ENCODE assay signal across 15 cellular contexts in the genomic region with DNA sequence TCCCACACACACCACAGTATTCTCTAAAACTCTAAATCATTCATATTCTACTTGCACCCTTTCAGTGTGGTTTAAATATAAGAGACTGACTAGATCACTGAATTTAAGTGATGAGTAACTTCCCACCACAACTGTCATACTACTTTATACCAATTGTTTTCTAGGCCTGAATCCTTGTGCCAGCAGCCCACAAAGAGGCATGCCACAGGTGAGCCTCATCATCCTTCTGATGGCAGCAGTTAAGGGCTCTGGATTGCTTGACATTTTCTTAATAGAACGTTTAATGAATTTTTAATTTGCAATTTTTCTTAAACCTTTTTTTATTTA. TPM values are rescaled to one million over a fixed set of nuclear protein-coding genes. Genes with fewer than 3 reads are reported as not detected.
DNase-seq lines count a peak whose midpoint lies in the region; ATAC-seq and TF ChIP-seq lines count a peak whose summit lies in the region.
"Had no signal": no experiment of that assay in that cellular context is flagged by ENCODE, and none has a peak within 500 bp of the region (broad histone marks: within the 10 kb centered on the region; RNA-seq: fewer than 3 reads in every experiment).

No MANE protein-coding gene starts in this region.

- no peak for DNase-seq in activated CD8-positive, alpha-beta T cell treated with anti-CD3 and anti-CD28 coated beads for 36 hours
- DNase-seq in activated CD8-positive, alpha-beta T cell treated with anti-CD3 and anti-CD28 coated beads, Interleukin-2, amount 10 ng/mL, durations not matched to agents 7 days and 5 days: no peak
- DNase-seq in activated naive CD8-positive, alpha-beta T cell treated with anti-CD3 and anti-CD28 coated beads, Interleukin-2, amount 10 ng/mL, durations not matched to agents 7 days and 5 days: no peak
- DNase-seq in activated naive CD8-positive, alpha-beta T cell treated with anti-CD3 and anti-CD28 coated beads for 36 hours: no peak
- DNase-seq in activated naive CD8-positive, alpha-beta T cell treated with anti-CD3 and anti-CD28 coated beads, Interleukin-2, amount 50 U/mL, for 24 hours: no peak
- no peak for DNase-seq in stimulated activated naive CD8-positive, alpha-beta T cell treated with anti-CD3 and anti-CD28 coated beads, Interleukin-15, amount 100 ng/mL, for 72 hours
- DNase-seq in stimulated activated effector memory CD8-positive, alpha-beta T cell treated with anti-CD3 and anti-CD28 coated beads, Interleukin-12 subunit alpha, Interleukin-12 subunit beta, amount 100 ng/mL, for 72 hours (ENCODE audit: low spot score in 2 of 2): no peak
- DNase-seq in amniotic stem cell (lab: John Stamatoyannopoulos, UW): no peak
- DNase-seq: DMS79, HCEC 1CT, HFFc6 had no signal

- intact Hi-C loops in activated CD8-positive, alpha-beta T cell treated with anti-CD3 and anti-CD28 coated beads for 36 hours (cut with micrococcal nuclease): no loop called here

- peaks cover 5% of the 10 kb centered on the region for H3K36me3 Mint-ChIP-seq in activated CD8-positive, alpha-beta T cell treated with anti-CD3 and anti-CD28 coated beads for 36 hours (ENCODE audit: low read depth)
- H3K36me3 Mint-ChIP-seq in activated CD8-positive, alpha-beta T cell treated with anti-CD3 and anti-CD28 coated beads, Interleukin-2, amount 10 ng/mL, durations not matched to agents 7 days and 5 days (ENCODE audit: low read depth): no peaks in the 10 kb centered on the region
- peaks cover 10% of the 10 kb centered on the region for H3K36me3 Mint-ChIP-seq in activated naive CD8-positive, alpha-beta T cell treated with anti-CD3 and anti-CD28 coated beads, Interleukin-2, amount 10 ng/mL, durations not matched to agents 7 days and 5 days
- H3K36me3 Mint-ChIP-seq in activated naive CD8-positive, alpha-beta T cell treated with anti-CD3 and anti-CD28 coated beads for 36 hours: peaks cover 14% of the 10 kb centered on the region
- H3K36me3 Mint-ChIP-seq in activated naive CD8-positive, alpha-beta T cell treated with anti-CD3 and anti-CD28 coated beads, Interleukin-2, amount 50 U/mL, for 24 hours (ENCODE audit: low read depth): peaks cover 2% of the 10 kb centered on the region
- H3K36me3 Mint-ChIP-seq in stimulated activated effector memory CD8-positive, alpha-beta T cell treated with anti-CD3 and anti-CD28 coated beads, Interleukin-12 subunit alpha, Interleukin-12 subunit beta, amount 100 ng/mL, for 72 hours: no peaks in the 10 kb centered on the region

- no peak for ATAC-seq in activated CD8-positive, alpha-beta T cell treated with anti-CD3 and anti-CD28 coated beads for 36 hours
- ATAC-seq in activated CD8-positive, alpha-beta T cell treated with anti-CD3 and anti-CD28 coated beads, Interleukin-2, amount 10 ng/mL, durations not matched to agents 7 days and 5 days: no peak
- ATAC-seq in activated naive CD8-positive, alpha-beta T cell treated with anti-CD3 and anti-CD28 coated beads, Interleukin-2, amount 10 ng/mL, durations not matched to agents 7 days and 5 days (ENCODE audit: low read depth): no peak
- ATAC-seq in activated naive CD8-positive, alpha-beta T cell treated with anti-CD3 and anti-CD28 coated beads, Interleukin-2, amount 50 U/mL, for 24 hours: peak; percentile 38
- ATAC-seq in stimulated activated naive CD8-positive, alpha-beta T cell treated with anti-CD3 and anti-CD28 coated beads, Interleukin-15, amount 100 ng/mL, for 72 hours: peak; percentile 63
- no peak for ATAC-seq in stimulated activated effector memory CD8-positive, alpha-beta T cell treated with anti-CD3 and anti-CD28 coated beads, Interleukin-12 subunit alpha, Interleukin-12 subunit beta, amount 100 ng/mL, for 72 hours

- H3K9me3 Mint-ChIP-seq in activated CD8-positive, alpha-beta T cell treated with anti-CD3 and anti-CD28 coated beads for 36 hours: peaks cover 1% of the 10 kb centered on the region
- H3K9me3 Mint-ChIP-seq in activated CD8-positive, alpha-beta T cell treated with anti-CD3 and anti-CD28 coated beads, Interleukin-2, amount 10 ng/mL, durations not matched to agents 7 days and 5 days (ENCODE audit: insufficient read depth): no peaks in the 10 kb centered on the region
- H3K9me3 Mint-ChIP-seq in activated naive CD8-positive, alpha-beta T cell treated with anti-CD3 and anti-CD28 coated beads, Interleukin-2, amount 10 ng/mL, durations not matched to agents 7 days and 5 days: peaks cover 5% of the 10 kb centered on the region
- peaks cover 1% of the 10 kb centered on the region for H3K9me3 Mint-ChIP-seq in activated naive CD8-positive, alpha-beta T cell treated with anti-CD3 and anti-CD28 coated beads for 36 hours
- H3K9me3 Mint-ChIP-seq in activated naive CD8-positive, alpha-beta T cell treated with anti-CD3 and anti-CD28 coated beads, Interleukin-2, amount 50 U/mL, for 24 hours: no peaks in the 10 kb centered on the region
- H3K9me3 Mint-ChIP-seq in stimulated activated naive CD8-positive, alpha-beta T cell treated with anti-CD3 and anti-CD28 coated beads, Interleukin-15, amount 100 ng/mL, for 72 hours: peaks cover 0 to 7% of the 10 kb centered on the region in 2 donors
- no peaks in the 10 kb centered on the region for H3K9me3 Mint-ChIP-seq in stimulated activated effector memory CD8-positive, alpha-beta T cell treated with anti-CD3 and anti-CD28 coated beads, Interleukin-12 subunit alpha, Interleukin-12 subunit beta, amount 100 ng/mL, for 72 hours
- H3K9me3 Mint-ChIP-seq: HFFc6 had no signal

- peaks cover 40% of the 10 kb centered on the region for H3K4me1 Mint-ChIP-seq in activated CD8-positive, alpha-beta T cell treated with anti-CD3 and anti-CD28 coated beads for 36 hours (ENCODE audit: low read depth)
- H3K4me1 Mint-ChIP-seq in activated CD8-positive, alpha-beta T cell treated with anti-CD3 and anti-CD28 coated beads, Interleukin-2, amount 10 ng/mL, durations not matched to agents 7 days and 5 days (ENCODE audit: low read depth): peaks cover 35% of the 10 kb centered on the region
- peaks cover 24% of the 10 kb centered on the region for H3K4me1 Mint-ChIP-seq in activated naive CD8-positive, alpha-beta T cell treated with anti-CD3 and anti-CD28 coated beads, Interleukin-2, amount 10 ng/mL, durations not matched to agents 7 days and 5 days
- peaks cover 35% of the 10 kb centered on the region for H3K4me1 Mint-ChIP-seq in activated naive CD8-positive, alpha-beta T cell treated with anti-CD3 and anti-CD28 coated beads for 36 hours
- peaks cover 40% of the 10 kb centered on the region for H3K4me1 Mint-ChIP-seq in activated naive CD8-positive, alpha-beta T cell treated with anti-CD3 and anti-CD28 coated beads, Interleukin-2, amount 50 U/mL, for 24 hours
- H3K4me1 Mint-ChIP-seq in stimulated activated naive CD8-positive, alpha-beta T cell treated with anti-CD3 and anti-CD28 coated beads, Interleukin-15, amount 100 ng/mL, for 72 hours: peaks cover 36% of the 10 kb centered on the region
- peaks cover 22% of the 10 kb centered on the region for H3K4me1 Mint-ChIP-seq in stimulated activated effector memory CD8-positive, alpha-beta T cell treated with anti-CD3 and anti-CD28 coated beads, Interleukin-12 subunit alpha, Interleukin-12 subunit beta, amount 100 ng/mL, for 72 hours

- peak overlapping the region; percentile 26 for H3K27ac Mint-ChIP-seq in activated CD8-positive, alpha-beta T cell treated with anti-CD3 and anti-CD28 coated beads for 36 hours
- no peak overlapping the region for H3K27ac Mint-ChIP-seq in activated CD8-positive, alpha-beta T cell treated with anti-CD3 and anti-CD28 coated beads, Interleukin-2, amount 10 ng/mL, durations not matched to agents 7 days and 5 days
- peak overlapping the region; percentile 11 for H3K27ac Mint-ChIP-seq in activated naive CD8-positive, alpha-beta T cell treated with anti-CD3 and anti-CD28 coated beads, Interleukin-2, amount 10 ng/mL, durations not matched to agents 7 days and 5 days
- no peak overlapping the region for H3K27ac Mint-ChIP-seq in activated naive CD8-positive, alpha-beta T cell treated with anti-CD3 and anti-CD28 coated beads for 36 hours
- H3K27ac Mint-ChIP-seq in activated naive CD8-positive, alpha-beta T cell treated with anti-CD3 and anti-CD28 coated beads, Interleukin-2, amount 50 U/mL, for 24 hours: no peak overlapping the region
- peak overlapping the region in 1 of 2 donors; percentile 22 for H3K27ac Mint-ChIP-seq in stimulated activated naive CD8-positive, alpha-beta T cell treated with anti-CD3 and anti-CD28 coated beads, Interleukin-15, amount 100 ng/mL, for 72 hours
- H3K27ac Mint-ChIP-seq in stimulated activated effector memory CD8-positive, alpha-beta T cell treated with anti-CD3 and anti-CD28 coated beads, Interleukin-12 subunit alpha, Interleukin-12 subunit beta, amount 100 ng/mL, for 72 hours: no peak overlapping the region
- H3K27ac Mint-ChIP-seq: HFFc6 had no signal

- H3K4me3 Mint-ChIP-seq in activated CD8-positive, alpha-beta T cell treated with anti-CD3 and anti-CD28 coated beads for 36 hours: no peak overlapping the region
- H3K4me3 Mint-ChIP-seq in activated CD8-positive, alpha-beta T cell treated with anti-CD3 and anti-CD28 coated beads, Interleukin-2, amount 10 ng/mL, durations not matched to agents 7 days and 5 days: no peak overlapping the region
- H3K4me3 Mint-ChIP-seq in activated naive CD8-positive, alpha-beta T cell treated with anti-CD3 and anti-CD28 coated beads, Interleukin-2, amount 10 ng/mL, durations not matched to agents 7 days and 5 days: no peak overlapping the region
- H3K4me3 Mint-ChIP-seq in activated naive CD8-positive, alpha-beta T cell treated with anti-CD3 and anti-CD28 coated beads for 36 hours: no peak overlapping the region
- no peak overlapping the region for H3K4me3 Mint-ChIP-seq in activated naive CD8-positive, alpha-beta T cell treated with anti-CD3 and anti-CD28 coated beads, Interleukin-2, amount 50 U/mL, for 24 hours
- H3K4me3 Mint-ChIP-seq in stimulated activated naive CD8-positive, alpha-beta T cell treated with anti-CD3 and anti-CD28 coated beads, Interleukin-15, amount 100 ng/mL, for 72 hours: no peak overlapping the region
- H3K4me3 Mint-ChIP-seq in stimulated activated effector memory CD8-positive, alpha-beta T cell treated with anti-CD3 and anti-CD28 coated beads, Interleukin-12 subunit alpha, Interleukin-12 subunit beta, amount 100 ng/mL, for 72 hours: no peak overlapping the region
- H3K4me3 Mint-ChIP-seq: HFFc6 had no signal

- no peak for TF ChIP-seq CTCF in activated CD8-positive, alpha-beta T cell treated with anti-CD3 and anti-CD28 coated beads for 36 hours (IDR thresholded peaks at IDR 0.05)

- CTCF ChIA-PET in activated CD8-positive, alpha-beta T cell treated with anti-CD3 and anti-CD28 coated beads for 36 hours (lab: Charles Lee): interaction anchor here (0.7 to 8.9 kb wide), 22 partner anchors 9 to 444 kb away, joined by 3 to 90 read pairs (median 4); a partner anchor contains a TSS
- CTCF ChIA-PET in activated CD8-positive, alpha-beta T cell treated with anti-CD3 and anti-CD28 coated beads, Interleukin-2, amount 10 ng/mL, durations not matched to agents 7 days and 5 days (lab: Charles Lee): interaction anchor here (0.5 to 7.8 kb wide), 26 partner anchors 9 to 772 kb away, joined by 3 to 107 read pairs (median 4); a partner anchor contains a TSS

- POLR2A ChIA-PET in activated CD8-positive, alpha-beta T cell treated with anti-CD3 and anti-CD28 coated beads for 36 hours (lab: Charles Lee): interaction anchor here (1.1 kb wide), 1 partner anchor 11 kb away, joined by 5 read pairs; no protein-coding TSS in a partner anchor
- POLR2A ChIA-PET in activated CD8-positive, alpha-beta T cell treated with anti-CD3 and anti-CD28 coated beads, Interleukin-2, amount 10 ng/mL, durations not matched to agents 7 days and 5 days (lab: Charles Lee): no interaction called here
- POLR2A ChIA-PET in activated naive CD8-positive, alpha-beta T cell treated with anti-CD3 and anti-CD28 coated beads, Interleukin-2, amount 10 ng/mL, durations not matched to agents 7 days and 5 days (lab: Charles Lee): interaction anchor here (0.5 to 1.2 kb wide), 2 partner anchors 13 to 34 kb away, joined by 3 to 5 read pairs; a partner anchor contains a TSS

- H3K27me3 Mint-ChIP-seq in activated CD8-positive, alpha-beta T cell treated with anti-CD3 and anti-CD28 coated beads for 36 hours: no peaks in the 10 kb centered on the region
- no peaks in the 10 kb centered on the region for H3K27me3 Mint-ChIP-seq in activated CD8-positive, alpha-beta T cell treated with anti-CD3 and anti-CD28 coated beads, Interleukin-2, amount 10 ng/mL, durations not matched to agents 7 days and 5 days (ENCODE audit: low read depth)
- H3K27me3 Mint-ChIP-seq in activated naive CD8-positive, alpha-beta T cell treated with anti-CD3 and anti-CD28 coated beads, Interleukin-2, amount 10 ng/mL, durations not matched to agents 7 days and 5 days: no peaks in the 10 kb centered on the region
- no peaks in the 10 kb centered on the region for H3K27me3 Mint-ChIP-seq in activated naive CD8-positive, alpha-beta T cell treated with anti-CD3 and anti-CD28 coated beads for 36 hours
- no peaks in the 10 kb centered on the region for H3K27me3 Mint-ChIP-seq in activated naive CD8-positive, alpha-beta T cell treated with anti-CD3 and anti-CD28 coated beads, Interleukin-2, amount 50 U/mL, for 24 hours
- H3K27me3 Mint-ChIP-seq in stimulated activated naive CD8-positive, alpha-beta T cell treated with anti-CD3 and anti-CD28 coated beads, Interleukin-15, amount 100 ng/mL, for 72 hours: no peaks in the 10 kb centered on the region

RNA-seq across cellular contexts. Expression of a gene that starts 9.6 kb away (rescaled TPM):
- not detected for total RNA-seq in activated CD8-positive, alpha-beta T cell treated with anti-CD3 and anti-CD28 coated beads for 36 hours
- not detected for total RNA-seq in activated CD8-positive, alpha-beta T cell treated with anti-CD3 and anti-CD28 coated beads, Interleukin-2, amount 10 ng/mL, durations not matched to agents 7 days and 5 days
- not detected for total RNA-seq in activated naive CD8-positive, alpha-beta T cell treated with anti-CD3 and anti-CD28 coated beads, Interleukin-2, amount 10 ng/mL, durations not matched to agents 7 days and 5 days
- not detected for total RNA-seq in activated naive CD8-positive, alpha-beta T cell treated with anti-CD3 and anti-CD28 coated beads for 36 hours
- total RNA-seq: A673, G401, GM12878, H4, HFFc6 had no signal

RNA-seq across cellular contexts. Expression of a gene that starts 13.8 kb away (rescaled TPM):
- 10 to 100 TPM; 17.8 to 19.5 TPM for total RNA-seq in activated CD8-positive, alpha-beta T cell treated with anti-CD3 and anti-CD28 coated beads for 36 hours
- 10 to 100 TPM; 25.4 to 27.0 TPM for total RNA-seq in activated CD8-positive, alpha-beta T cell treated with anti-CD3 and anti-CD28 coated beads, Interleukin-2, amount 10 ng/mL, durations not matched to agents 7 days and 5 days
- total RNA-seq in activated naive CD8-positive, alpha-beta T cell treated with anti-CD3 and anti-CD28 coated beads, Interleukin-2, amount 10 ng/mL, durations not matched to agents 7 days and 5 days: 10 to 100 TPM; 32.1 to 32.8 TPM
- 10 to 100 TPM; 18.5 to 20.1 TPM for total RNA-seq in activated naive CD8-positive, alpha-beta T cell treated with anti-CD3 and anti-CD28 coated beads for 36 hours

Comparison
In these comparisons a context has a peak if more than half of its experiments do, and no peak if none do; other contexts are left out.
1. ATAC-seq: peak in activated naive CD8-positive, alpha-beta T cell treated with anti-CD3 and anti-CD28 coated beads, Interleukin-2, amount 50 U/mL, for 24 hours (single experiment) and stimulated activated naive CD8-positive, alpha-beta T cell treated with anti-CD3 and anti-CD28 coated beads, Interleukin-15, amount 100 ng/mL, for 72 hours (single experiment); none in activated CD8-positive, alpha-beta T cell treated with anti-CD3 and anti-CD28 coated beads for 36 hours (single experiment), activated CD8-positive, alpha-beta T cell treated with anti-CD3 and anti-CD28 coated beads, Interleukin-2, amount 10 ng/mL, durations not matched to agents 7 days and 5 days (single experiment), activated naive CD8-positive, alpha-beta T cell treated with anti-CD3 and anti-CD28 coated beads, Interleukin-2, amount 10 ng/mL, durations not matched to agents 7 days and 5 days (single experiment) and stimulated activated effector memory CD8-positive, alpha-beta T cell treated with anti-CD3 and anti-CD28 coated beads, Interleukin-12 subunit alpha, Interleukin-12 subunit beta, amount 100 ng/mL, for 72 hours (single experiment).
2. H3K27ac Mint-ChIP-seq: peak in activated CD8-positive, alpha-beta T cell treated with anti-CD3 and anti-CD28 coated beads for 36 hours (single experiment) and activated naive CD8-positive, alpha-beta T cell treated with anti-CD3 and anti-CD28 coated beads, Interleukin-2, amount 10 ng/mL, durations not matched to agents 7 days and 5 days (single experiment); none in activated CD8-positive, alpha-beta T cell treated with anti-CD3 and anti-CD28 coated beads, Interleukin-2, amount 10 ng/mL, durations not matched to agents 7 days and 5 days (single experiment), activated naive CD8-positive, alpha-beta T cell treated with anti-CD3 and anti-CD28 coated beads for 36 hours (single experiment), activated naive CD8-positive, alpha-beta T cell treated with anti-CD3 and anti-CD28 coated beads, Interleukin-2, amount 50 U/mL, for 24 hours (single experiment) and stimulated activated effector memory CD8-positive, alpha-beta T cell treated with anti-CD3 and anti-CD28 coated beads, Interleukin-12 subunit alpha, Interleukin-12 subunit beta, amount 100 ng/mL, for 72 hours (single experiment).